ENCODE assay signal across 24 cellular contexts in the genomic region with DNA sequence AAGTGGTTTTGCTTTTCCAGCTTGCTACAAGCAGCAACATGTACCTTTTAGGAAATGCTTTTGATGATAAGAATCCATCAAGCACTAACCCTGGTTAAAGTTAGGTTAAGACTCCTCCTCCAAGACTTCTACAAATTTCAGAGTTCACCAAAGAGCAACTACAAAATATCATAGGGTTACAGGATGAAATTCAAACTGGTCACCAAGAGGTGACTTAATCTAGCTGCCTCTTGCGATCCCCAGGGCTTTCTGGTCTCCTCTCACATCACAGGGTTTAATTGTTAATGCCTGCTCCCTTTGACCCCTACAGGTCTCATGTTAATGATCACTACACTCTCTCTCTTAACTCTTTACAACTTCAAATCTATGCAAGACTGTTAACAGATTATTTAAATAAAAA.
DNase-seq lines count a peak whose midpoint lies in the region; ATAC-seq and TF ChIP-seq lines count a peak whose summit lies in the region.
"Had no signal": no experiment of that assay in that cellular context is flagged by ENCODE, and none has a peak within 500 bp of the region (broad histone marks: within the 10 kb centered on the region; RNA-seq: fewer than 3 reads in every experiment).

No MANE protein-coding gene starts in this region.

- no peak for TF ChIP-seq CTCF in GM10266 (IDR thresholded peaks at IDR 0.05; ENCODE audit: control insufficient read depth, insufficient read depth, low read depth, missing control alignments)

- DNase-seq in NCI-H82 (lab: John Stamatoyannopoulos, UW) (peak; percentile 6), NCI-H82 treated with DMSO at 0.1 percent for 48 hours (lab: John Stamatoyannopoulos, UW; ENCODE audit: unreplicated experiment) (no peak), NCI-H69 (lab: John Stamatoyannopoulos, UW) (peak; percentile 34), iPS-NIHi7 (ENCODE audit: extremely low spot score) (peak; percentile 19), renal cortical epithelial cell (ENCODE audit: low read depth) (peak; percentile 15), GM10266 (ENCODE audit: extremely low spot score) (no peak)
- DNase-seq: 8988T; activated CD4-positive, alpha-beta T cell treated with anti-CD3 and anti-CD28 coated beads for 48 hours; Calu3; DND-41; islet precursor cell; Kasumi-1; mucosa of descending colon; MV-4-11; NCI-H1436; NCI-H2081 treated with DMSO at 0.1 percent for 48 hours; NCI-H345; NCI-H748 treated with DMSO at 0.1 percent for 48 hours; SJCRH30; stimulated activated CD4-positive, alpha-beta T cell treated with anti-CD3 and anti-CD28 coated beads, Interleukin-1b, Interleukin-23, amount 100 ng/mL, for 48 hours; stimulated activated naive CD8-positive, alpha-beta T cell treated with anti-CD3 and anti-CD28 coated beads, Interleukin-15, Interleukin-2, amounts not matched to agents 100 U/mL and 50 U/mL, for 24 hours; WERI-Rb-1 had no signal

- ATAC-seq in HG03565 (IDR thresholded peaks at IDR 0.05; ENCODE audit: unreplicated experiment) = no peak
- no peak for ATAC-seq in GM18870 (IDR thresholded peaks at IDR 0.05; ENCODE audit: unreplicated experiment)
- ATAC-seq: mucosa of descending colon; stimulated activated naive CD8-positive, alpha-beta T cell treated with anti-CD3 and anti-CD28 coated beads, Interleukin-15, Interleukin-2, amounts not matched to agents 100 U/mL and 50 U/mL, for 24 hours had no signal

Comparison
In these comparisons a context has a peak if more than half of its experiments do, and no peak if none do; other contexts are left out.
1. DNase-seq: peak in NCI-H82 (single experiment), NCI-H69 (single experiment), iPS-NIHi7 (single experiment) and renal cortical epithelial cell (single experiment); none in NCI-H82 treated with DMSO at 0.1 percent for 48 hours (single experiment) and GM10266 (single experiment).